Comparison of ENCODE assay signal across 18 cellular contexts in genomic region chr5:56330806-56331205, GRCh38.
A peak's percentile ranks its signal among the peaks of the same experiment; 100 is the strongest.
DNase-seq lines count a peak whose midpoint lies in the region; ATAC-seq and TF ChIP-seq lines count a peak whose summit lies in the region.
"Had no signal": no experiment of that assay in that cellular context is flagged by ENCODE, and none has a peak within 500 bp of the region (broad histone marks: within the 10 kb centered on the region; RNA-seq: fewer than 3 reads in every experiment).

No MANE protein-coding gene starts in this region.

- no peaks in the 10 kb centered on the region for H3K9me3 ChIP-seq in MM.1S (replicated peaks; ENCODE audit: insufficient read depth, low read length)
- peaks cover 0 to 6% (median 0%) of the 10 kb centered on the region in 3 donors for H3K9me3 ChIP-seq in gastroesophageal sphincter
- H3K9me3 ChIP-seq: neutrophil had no signal

- ATAC-seq in gastroesophageal sphincter, result no peak
- no peak for ATAC-seq in HG02610 (IDR thresholded peaks at IDR 0.05; ENCODE audit: unreplicated experiment)
- ATAC-seq: activated naive CD4-positive, alpha-beta T cell treated with anti-CD3 and anti-CD28 coated beads, Interleukin-2, amount 50 U/mL, for 72 hours; GM23338; SK-N-SH treated with all-trans-retinoic acid at 6 μM for 48 hours had no signal

- TF ChIP-seq CTCF in MM.1S (IDR thresholded peaks at IDR 0.05; ENCODE audit: low read length) (no peak), brain (conservative IDR thresholded peaks at IDR 0.05) (no peak), osteocyte (IDR thresholded peaks at IDR 0.05) (no peak), gastroesophageal sphincter (IDR thresholded peaks at IDR 0.05) (no peak)

- DNase-seq in activated T-cell treated with anti-CD3 and anti-CD28 coated beads, Interleukin-2, amount 50 U/mL, for 24 hours, result no peak
- no peak for DNase-seq in activated T-cell treated with anti-CD3 and anti-CD28 coated beads, Interleukin-2, amount 50 U/mL, for 48 hours
- DNase-seq in MM.1S, result no peak
- DNase-seq in osteocyte (ENCODE audit: extremely low spot score, unreplicated experiment), result no peak
- DNase-seq in T-helper 1 cell, result no peak
- DNase-seq: erythroblast; GDM1; mammary epithelial cell; NCI-H1436 treated with DMSO at 0.1 percent for 48 hours; OCI-M1; stimulated activated CD4-positive, alpha-beta T cell treated with anti-CD3 and anti-CD28 coated beads, Interleukin-2, amount 100 ng/mL, for 24 hours had no signal

- no peaks in the 10 kb centered on the region for H3K9me2 ChIP-seq in MM.1S (replicated peaks; ENCODE audit: insufficient read depth, low read length)

- H3K27ac ChIP-seq in MM.1S (ENCODE audit: low read length) (peak overlapping the region; percentile 86; the same call in 1 of the 2 replicates), gastroesophageal sphincter (no peak overlapping the region)
- H3K27ac ChIP-seq: neutrophil had no signal

- no peaks in the 10 kb centered on the region for H3K27me3 Mint-ChIP-seq in activated T-cell treated with anti-CD3 and anti-CD28 coated beads, Interleukin-2, amount 50 U/mL, for 24 hours
- H3K27me3 Mint-ChIP-seq in brain, result peaks cover 3% of the 10 kb centered on the region
- H3K27me3 Mint-ChIP-seq in osteocyte (ENCODE audit: unreplicated experiment), result no peaks in the 10 kb centered on the region

- H3K36me3 ChIP-seq in MM.1S (replicated peaks; ENCODE audit: insufficient read depth, low read length) (no peaks in the 10 kb centered on the region), gastroesophageal sphincter (no peaks in the 10 kb centered on the region)
- H3K36me3 ChIP-seq: neutrophil had no signal

- no peak overlapping the region for H3K4me3 ChIP-seq in MM.1S (ENCODE audit: low read length)
- H3K4me3 ChIP-seq in gastroesophageal sphincter, result no peak overlapping the region
- H3K4me3 ChIP-seq: GM23338 had no signal

- H3K4me2 ChIP-seq in MM.1S (ENCODE audit: low read depth, low read length), result peak overlapping the region; percentile 71; the same call in 1 of the 2 replicates
- H3K4me2 ChIP-seq: GM23338 had no signal

- 86 to 100% methylated on average over 1 of the region's 1 CpG for WGBS in gastroesophageal sphincter (ENCODE audit: low coverage in 1 of 2), 2 donors

- no peaks in the 10 kb centered on the region for H3K79me2 ChIP-seq in MM.1S (ENCODE audit: low read length)

- H3K4me3 Mint-ChIP-seq in activated T-cell treated with anti-CD3 and anti-CD28 coated beads, Interleukin-2, amount 50 U/mL, for 24 hours, result no peak overlapping the region
- H3K4me3 Mint-ChIP-seq in brain (no peak overlapping the region), osteocyte (ENCODE audit: unreplicated experiment) (no peak overlapping the region)
- H3K4me3 Mint-ChIP-seq: GM23338 had no signal

- H3K9ac ChIP-seq in MM.1S (ENCODE audit: low read length), result no peak overlapping the region

- peaks cover 8% of the 10 kb centered on the region for H3K36me3 Mint-ChIP-seq in activated T-cell treated with anti-CD3 and anti-CD28 coated beads, Interleukin-2, amount 50 U/mL, for 24 hours (ENCODE audit: low read depth)
- H3K36me3 Mint-ChIP-seq in brain, result peaks cover 5% of the 10 kb centered on the region
- no peaks in the 10 kb centered on the region for H3K36me3 Mint-ChIP-seq in osteocyte (ENCODE audit: unreplicated experiment)

- H3K27me3 ChIP-seq in MM.1S (replicated peaks; ENCODE audit: insufficient read depth, low read length), result no peaks in the 10 kb centered on the region
- no peaks in the 10 kb centered on the region for H3K27me3 ChIP-seq in gastroesophageal sphincter

- no peak for TF ChIP-seq EP300 in gastroesophageal sphincter (IDR thresholded peaks at IDR 0.05)

- peak overlapping the region; percentile 97 for H3K27ac Mint-ChIP-seq in activated T-cell treated with anti-CD3 and anti-CD28 coated beads, Interleukin-2, amount 50 U/mL, for 24 hours
- peak overlapping the region in 3 of 5 experiments; percentile 18 to 74 (median 69) for H3K27ac Mint-ChIP-seq in brain
- peak overlapping the region; percentile 65 for H3K27ac Mint-ChIP-seq in osteocyte (ENCODE audit: unreplicated experiment)
- H3K27ac Mint-ChIP-seq: GM23338 had no signal

- no peak for TF ChIP-seq POLR2A in gastroesophageal sphincter (IDR thresholded peaks at IDR 0.05)

- no peaks in the 10 kb centered on the region for H4K20me1 ChIP-seq in MM.1S (ENCODE audit: insufficient read depth, low read length)

- peaks cover 30% of the 10 kb centered on the region for H3F3A ChIP-seq in MM.1S (ENCODE audit: insufficient read depth, low read length)

- H3K9me3 Mint-ChIP-seq in activated T-cell treated with anti-CD3 and anti-CD28 coated beads, Interleukin-2, amount 50 U/mL, for 24 hours, result peaks cover 16% of the 10 kb centered on the region
- H3K9me3 Mint-ChIP-seq in brain, result peaks cover 11 to 25% (median 19%) of the 10 kb centered on the region in 5 experiments
- peaks cover 8% of the 10 kb centered on the region for H3K9me3 Mint-ChIP-seq in osteocyte (ENCODE audit: unreplicated experiment)

- H3K4me1 Mint-ChIP-seq in activated T-cell treated with anti-CD3 and anti-CD28 coated beads, Interleukin-2, amount 50 U/mL, for 24 hours (ENCODE audit: low read depth), result peaks cover 58% of the 10 kb centered on the region
- H3K4me1 Mint-ChIP-seq in brain (peaks cover 31% of the 10 kb centered on the region), osteocyte (ENCODE audit: unreplicated experiment) (peaks cover 37% of the 10 kb centered on the region)

- H2AFZ ChIP-seq in MM.1S (ENCODE audit: low read length), result peak overlapping the region; percentile 36; the same call in 1 of the 2 replicates
- H2AFZ ChIP-seq: GM23338 had no signal

- H3K4me1 ChIP-seq in MM.1S (ENCODE audit: low read length), result peaks cover 39% of the 10 kb centered on the region
- peaks cover 0 to 5% (median 0%) of the 10 kb centered on the region in 3 donors for H3K4me1 ChIP-seq in gastroesophageal sphincter
